Comparison of ENCODE assay signal across 8 cellular contexts in the genomic region with DNA sequence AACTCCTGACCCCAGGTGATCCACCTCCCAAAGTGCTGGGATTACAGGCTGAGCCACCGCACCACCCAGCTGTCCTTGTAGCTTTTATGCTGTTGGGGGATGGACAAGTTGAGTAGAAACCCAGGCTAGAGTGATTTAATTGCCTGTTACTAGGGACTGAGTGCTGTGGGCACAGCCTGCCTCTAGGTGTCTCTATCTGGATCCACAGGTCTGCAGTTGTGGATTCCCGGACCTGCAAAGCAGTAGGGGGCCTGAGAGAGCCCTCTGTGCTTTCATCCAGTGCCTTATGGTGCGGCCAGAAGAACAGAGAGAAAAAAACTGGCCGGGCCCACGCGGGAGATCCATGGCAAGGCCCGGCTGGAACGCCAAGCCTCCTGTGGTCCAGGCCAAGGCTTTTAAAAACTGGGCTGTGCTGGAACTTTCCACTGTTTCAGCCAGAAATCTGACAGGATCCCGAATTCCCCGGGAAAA. TPM values are rescaled to one million over a fixed set of nuclear protein-coding genes. Genes with fewer than 3 reads are reported as not detected.
A peak's percentile ranks its signal among the peaks of the same experiment; 100 is the strongest.
DNase-seq lines count a peak whose midpoint lies in the region; ATAC-seq, FAIRE-seq and TF ChIP-seq lines count a peak whose summit lies in the region.

No MANE protein-coding gene starts in this region.

- H3K36me3 ChIP-seq in ascending aorta, result peaks cover 0 to 5% of the 10 kb centered on the region in 2 donors
- no peaks in the 10 kb centered on the region for H3K36me3 ChIP-seq in small intestine (ENCODE audit: control insufficient read depth in 2 of 2, insufficient read depth in 2 of 2, low read length in 2 of 2)

- peak in 2 of 3 experiments; percentile 47 to 77 for DNase-seq in NCI-H1417 (lab: John Stamatoyannopoulos, UW)
- DNase-seq in NCI-H1417 treated with DMSO at 0.1 percent for 48 hours (lab: John Stamatoyannopoulos, UW), result no peak
- DNase-seq in NCI-H1105 treated with DMSO at 0.1 percent for 48 hours (lab: John Stamatoyannopoulos, UW), result peak; percentile 63
- no peak for DNase-seq in ascending aorta (ENCODE audit: low spot score in 2 of 2)
- DNase-seq in hypothalamus (lab: John Stamatoyannopoulos, UW), result peak in 36 of 51 donors; percentile 19 to 85 (median 63)
- peak; percentile 63 for DNase-seq in small intestine

- H3K27ac ChIP-seq in ascending aorta (no peak overlapping the region), small intestine (ENCODE audit: low read depth in 1 of 2, low read length in 1 of 2) (no peak overlapping the region)

- H3K4me3 ChIP-seq in ascending aorta (no peak overlapping the region), small intestine (ENCODE audit: low read depth in 1 of 2, low read length in 2 of 2) (no peak overlapping the region)

- H3K27me3 ChIP-seq in ascending aorta (no peaks in the 10 kb centered on the region), small intestine (ENCODE audit: control insufficient read depth in 2 of 2, insufficient read depth in 2 of 2, low read length in 2 of 2) (peaks cover 0 to 4% of the 10 kb centered on the region in 2 donors)

- H3K9me3 ChIP-seq in ascending aorta (no peaks in the 10 kb centered on the region), small intestine (ENCODE audit: control insufficient read depth, low read depth) (no peaks in the 10 kb centered on the region)

- no peak for ATAC-seq in HG02642 (IDR thresholded peaks at IDR 0.05; ENCODE audit: poor library complexity, unreplicated experiment)
- no peak for ATAC-seq in HG02973 (IDR thresholded peaks at IDR 0.05; ENCODE audit: unreplicated experiment)

- TF ChIP-seq CTCF in ascending aorta (IDR thresholded peaks at IDR 0.05), result peak in 2 of 3 experiments; percentile 10 to 32

- H3K4me1 ChIP-seq in ascending aorta, result peaks cover 6 to 51% of the 10 kb centered on the region in 2 donors
- H3K4me1 ChIP-seq in small intestine (ENCODE audit: control insufficient read depth in 2 of 2, insufficient read depth in 1 of 2, low read depth in 1 of 2, low read length in 1 of 2), result peaks cover 0 to 3% of the 10 kb centered on the region in 2 donors

- WGBS in small intestine, 3 donors, result 28 to 37% (median 28%) methylated on average over 10 of the region's 10 CpGs

- intact Hi-C loops in ascending aorta (cut with DNase I), result no loop called here

- no peak for FAIRE-seq in small intestine (lab: Jason Lieb, UNC)

RNA-seq across cellular contexts. Expression of a gene that starts 5.1 kb away (rescaled TPM):
- total RNA-seq in ascending aorta, result 72.8 TPM
- polyA plus RNA-seq in small intestine, result 10 to 100 TPM; 11.4 to 27.0 (median 17.8) TPM

Comparison
In these comparisons a context has a peak if more than half of its experiments do, and no peak if none do; other contexts are left out.
1. DNase-seq: peak in NCI-H1417 (2 of 3), NCI-H1105 treated with DMSO at 0.1 percent for 48 hours (single experiment), hypothalamus (36 of 51) and small intestine (single experiment); none in NCI-H1417 treated with DMSO at 0.1 percent for 48 hours (single experiment) and ascending aorta (0 of 2).